In the genomic region with DNA sequence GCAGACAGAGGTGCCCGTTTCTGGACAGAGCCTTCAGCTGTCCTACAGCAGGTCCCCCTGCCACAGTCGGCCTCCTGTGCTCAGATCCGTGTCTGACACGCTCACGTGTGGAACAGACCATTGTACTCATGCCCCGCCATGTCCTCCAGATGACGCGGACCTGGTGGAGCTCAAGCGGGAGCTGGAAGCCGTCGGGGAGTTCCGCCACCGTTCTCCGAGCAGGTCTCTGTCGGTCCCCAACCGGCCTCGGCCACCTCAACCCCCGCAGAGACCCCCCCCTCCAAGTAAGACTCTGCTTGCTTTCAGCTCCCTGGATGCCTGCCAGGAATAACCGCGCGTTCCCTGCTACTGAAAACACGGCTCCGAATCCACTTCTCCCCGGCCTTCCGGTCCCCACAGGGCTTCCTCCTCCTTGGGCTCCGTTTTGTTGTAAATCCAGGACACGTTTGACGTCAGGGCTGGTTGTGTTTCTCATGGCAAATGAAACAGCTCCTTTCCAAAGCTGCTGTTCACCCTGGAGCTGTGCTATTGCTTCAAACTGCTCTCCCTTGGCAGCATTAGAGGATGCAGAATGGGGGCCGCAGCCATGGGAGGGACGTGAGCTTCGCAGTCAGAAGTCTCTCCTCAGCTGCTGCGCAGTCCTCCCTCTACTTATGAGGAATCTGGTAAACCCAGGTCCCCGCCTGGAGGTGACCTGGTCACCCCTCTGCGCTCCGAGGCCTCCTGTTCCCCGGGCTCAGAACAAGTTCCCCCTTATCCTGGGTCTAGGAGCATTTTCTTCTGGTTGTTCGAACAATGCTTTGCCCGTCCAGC, we compare ENCODE assay signal across 12 cellular contexts.
DNase-seq lines count a peak whose midpoint lies in the region; ATAC-seq lines count a peak whose summit lies in the region.
"Had no signal": no experiment of that assay in that cellular context is flagged by ENCODE, and none has a peak within 500 bp of the region (broad histone marks: within the 10 kb centered on the region; RNA-seq: fewer than 3 reads in every experiment).

No MANE protein-coding gene starts in this region.

- H3K4me3 Mint-ChIP-seq in activated T-cell treated with anti-CD3 and anti-CD28 coated beads, Interleukin-2, amount 50 U/mL, for 72 hours, result no peak overlapping the region

- H3K27me3 Mint-ChIP-seq in activated T-cell treated with anti-CD3 and anti-CD28 coated beads, Interleukin-2, amount 50 U/mL, for 72 hours (ENCODE audit: low read depth), result no peaks in the 10 kb centered on the region

- DNase-seq in NOMO-1 treated with dmso at 0.1 percent for 144 hours (lab: John Stamatoyannopoulos, UW; ENCODE audit: unreplicated experiment), result peak; percentile 37
- peak; percentile 37 for DNase-seq in globus pallidus (ENCODE audit: low spot score)
- DNase-seq in putamen (ENCODE audit: low spot score), result peak; percentile 27
- no peak for DNase-seq in activated CD4-positive, CD25-positive, alpha-beta regulatory T cell treated with anti-CD3 and anti-CD28 coated beads, Interleukin-2, amount 50 U/mL, for 72 hours
- no peak for DNase-seq in D341Med (ENCODE audit: low spot score)
- DNase-seq in activated T-cell treated with anti-CD3 and anti-CD28 coated beads, Interleukin-2, amount 50 U/mL, for 72 hours, result no peak
- DNase-seq: Caco-2; NK-92 treated with Interleukin-12 subunit alpha and Interleukin-12 subunit beta, amount 100 ng/mL, for 24 hours; stimulated activated CD4-positive, alpha-beta T cell treated with anti-CD3 and anti-CD28 coated beads, Interleukin-4, amount 100 ng/mL, for 1 hour had no signal

- H3K36me3 Mint-ChIP-seq in activated T-cell treated with anti-CD3 and anti-CD28 coated beads, Interleukin-2, amount 50 U/mL, for 72 hours (ENCODE audit: insufficient read depth in 2 of 2), result peaks cover 2 to 14% of the 10 kb centered on the region in 2 donors

- H3K27ac Mint-ChIP-seq in activated T-cell treated with anti-CD3 and anti-CD28 coated beads, Interleukin-2, amount 50 U/mL, for 72 hours, result no peak overlapping the region

- H3K4me1 Mint-ChIP-seq in activated T-cell treated with anti-CD3 and anti-CD28 coated beads, Interleukin-2, amount 50 U/mL, for 72 hours (ENCODE audit: low read depth), result no peaks in the 10 kb centered on the region

- H3K9me3 Mint-ChIP-seq in activated T-cell treated with anti-CD3 and anti-CD28 coated beads, Interleukin-2, amount 50 U/mL, for 72 hours, result no peaks in the 10 kb centered on the region

- peak; percentile 23 for ATAC-seq in GM19351 (IDR thresholded peaks at IDR 0.05; ENCODE audit: unreplicated experiment)
- ATAC-seq in activated T-cell treated with anti-CD3 and anti-CD28 coated beads, Interleukin-2, amount 50 U/mL, for 72 hours (replicated peaks in 1 of 2), result no peak
- ATAC-seq in HG02798 (IDR thresholded peaks at IDR 0.05; ENCODE audit: poor library complexity, unreplicated experiment), result no peak
- ATAC-seq: HCT116 had no signal

Comparison
In these comparisons a context has a peak if more than half of its experiments do, and no peak if none do; other contexts are left out.
1. DNase-seq: peak in NOMO-1 treated with dmso at 0.1 percent for 144 hours (single experiment), globus pallidus (single experiment) and putamen (single experiment); none in activated CD4-positive, CD25-positive, alpha-beta regulatory T cell treated with anti-CD3 and anti-CD28 coated beads, Interleukin-2, amount 50 U/mL, for 72 hours (single experiment), D341Med (single experiment) and activated T-cell treated with anti-CD3 and anti-CD28 coated beads, Interleukin-2, amount 50 U/mL, for 72 hours (0 of 2).